Comparison of ENCODE assay signal across 8 cellular contexts in genomic region chr17:7237266-7237760, GRCh38. TPM values are rescaled to one million over a fixed set of nuclear protein-coding genes. Genes with fewer than 3 reads are reported as not detected.
DNase-seq lines count a peak whose midpoint lies in the region; ATAC-seq and TF ChIP-seq lines count a peak whose summit lies in the region.

No MANE protein-coding gene starts in this region.

- CTCF ChIA-PET in GM10248 (lab: Yijun Ruan, JAX), result interaction anchor here (1.5 to 4.4 kb wide), 2 partner anchors 16 to 450 kb away, joined by 3 to 26 read pairs; partner anchors contain the start of genes ACADVL, DLG4 and TP53

- no peaks in the 10 kb centered on the region for H3K9me3 ChIP-seq in left lung

- POLR2A ChIA-PET in GM10248 (lab: Yijun Ruan, JAX), result interaction anchor here (0.8 to 2.7 kb wide), 2 partner anchors 16 to 18 kb away, joined by 3 to 6 read pairs; partner anchors contain the start of genes ACADVL and DLG4

- peaks cover 64% of the 10 kb centered on the region for H3K4me1 Mint-ChIP-seq in activated CD4-positive, alpha-beta T cell treated with anti-CD3 and anti-CD28 coated beads, Interleukin-2, amount 10 ng/mL, durations not matched to agents 24 days and 14 days

- peak overlapping the region; percentile 86 to 99 for H3K4me3 ChIP-seq in left lung

- TF ChIP-seq CTCF in left lung (IDR thresholded peaks at IDR 0.05), result no peak
- no peak for TF ChIP-seq CTCF in GM10248 (IDR thresholded peaks at IDR 0.05; ENCODE audit: control extremely low read depth, extremely low read depth, low read depth, missing control alignments)

- peak overlapping the region; percentile 95 for H3K27ac Mint-ChIP-seq in activated CD4-positive, alpha-beta T cell treated with anti-CD3 and anti-CD28 coated beads, Interleukin-2, amount 10 ng/mL, durations not matched to agents 24 days and 14 days

- peaks cover 30 to 68% of the 10 kb centered on the region in 2 donors for H3K4me1 ChIP-seq in left lung

- no peaks in the 10 kb centered on the region for H3K27me3 ChIP-seq in left lung

- H3K27ac ChIP-seq in angular gyrus (ENCODE audit: low read depth, low read length) (peak overlapping the region; percentile 79), left lung (peak overlapping the region; percentile 89 to 96), temporal lobe (ENCODE audit: low read depth, low read length) (peak overlapping the region; percentile 73)

- peaks cover 0 to 37% of the 10 kb centered on the region in 2 donors for H3K36me3 ChIP-seq in left lung

- no peak for ATAC-seq in left lung

- no peak for DNase-seq in activated CD4-positive, alpha-beta T cell treated with anti-CD3 and anti-CD28 coated beads, Interleukin-2, amount 10 ng/mL, durations not matched to agents 24 days and 14 days
- no peak for DNase-seq in activated CD4-positive, alpha-beta T cell treated with anti-CD3 and anti-CD28 coated beads, Interleukin-2, amount 50 U/mL, for 4 hours
- DNase-seq in left lung (no peak), dedifferentiated amniotic fluid mesenchymal stem cell (ENCODE audit: extremely low spot score) (no peak), SHP77 treated with DMSO at 0.1 percent for 48 hours (lab: John Stamatoyannopoulos, UW) (no peak), GM10248 (ENCODE audit: extremely low spot score) (no peak)

- intact Hi-C loops in activated CD4-positive, alpha-beta T cell treated with anti-CD3 and anti-CD28 coated beads, Interleukin-2, amount 10 ng/mL, durations not matched to agents 24 days and 14 days (cut with micrococcal nuclease), result loop anchor here (10.0 kb wide), 2 partner anchors 607 to 917 kb away; partner anchors contain the start of gene PER1
- intact Hi-C loops in left lung (cut with DNase I), result no loop called here

- peaks cover 2% of the 10 kb centered on the region for H3K27me3 Mint-ChIP-seq in activated CD4-positive, alpha-beta T cell treated with anti-CD3 and anti-CD28 coated beads, Interleukin-2, amount 10 ng/mL, durations not matched to agents 24 days and 14 days

- no peaks in the 10 kb centered on the region for H3K9me3 Mint-ChIP-seq in activated CD4-positive, alpha-beta T cell treated with anti-CD3 and anti-CD28 coated beads, Interleukin-2, amount 10 ng/mL, durations not matched to agents 24 days and 14 days

- H3K4me3 Mint-ChIP-seq in activated CD4-positive, alpha-beta T cell treated with anti-CD3 and anti-CD28 coated beads, Interleukin-2, amount 10 ng/mL, durations not matched to agents 24 days and 14 days, result peak overlapping the region; percentile 99

- H3K36me3 Mint-ChIP-seq in activated CD4-positive, alpha-beta T cell treated with anti-CD3 and anti-CD28 coated beads, Interleukin-2, amount 10 ng/mL, durations not matched to agents 24 days and 14 days (ENCODE audit: low read depth), result peaks cover 49% of the 10 kb centered on the region

RNA-seq across cellular contexts. Expression of gene PHF23, which starts 1.9 kb away (rescaled TPM):
- total RNA-seq in activated CD4-positive, alpha-beta T cell treated with anti-CD3 and anti-CD28 coated beads, Interleukin-2, amount 10 ng/mL, durations not matched to agents 24 days and 14 days, result 46.2 and 51.7 TPM in 2 replicates
- total RNA-seq in left lung, result 10 to 100 TPM; 31.1 to 45.4 TPM
- total RNA-seq in temporal lobe, result 17.9 TPM

RNA-seq across cellular contexts. Expression of gene DVL2, which starts 3.0 kb away (rescaled TPM):
- 71.1 and 77.7 TPM in 2 replicates for total RNA-seq in activated CD4-positive, alpha-beta T cell treated with anti-CD3 and anti-CD28 coated beads, Interleukin-2, amount 10 ng/mL, durations not matched to agents 24 days and 14 days
- total RNA-seq in left lung, result 10 to 100 TPM; 36.9 to 46.3 TPM
- 30.0 TPM for total RNA-seq in temporal lobe

RNA-seq across cellular contexts. Expression of gene GABARAP, which starts 4.9 kb away (rescaled TPM):
- 124 and 126 TPM in 2 replicates for total RNA-seq in activated CD4-positive, alpha-beta T cell treated with anti-CD3 and anti-CD28 coated beads, Interleukin-2, amount 10 ng/mL, durations not matched to agents 24 days and 14 days
- total RNA-seq in left lung, result 100 to 1,000 TPM; 545 to 559 TPM
- total RNA-seq in temporal lobe, result 93.9 TPM

RNA-seq across cellular contexts. Expression of gene CTDNEP1, which starts 14.2 kb away (rescaled TPM):
- 188 and 190 TPM in 2 replicates for total RNA-seq in activated CD4-positive, alpha-beta T cell treated with anti-CD3 and anti-CD28 coated beads, Interleukin-2, amount 10 ng/mL, durations not matched to agents 24 days and 14 days
- 100 to 1,000 TPM; 134 to 171 TPM for total RNA-seq in left lung
- total RNA-seq in temporal lobe, result 49.9 TPM

RNA-seq across cellular contexts. Expression of gene ELP5, which starts 14.7 kb away (rescaled TPM):
- total RNA-seq in activated CD4-positive, alpha-beta T cell treated with anti-CD3 and anti-CD28 coated beads, Interleukin-2, amount 10 ng/mL, durations not matched to agents 24 days and 14 days, result 74.3 and 76.8 TPM in 2 replicates
- total RNA-seq in left lung (10 to 100 TPM; 26.5 to 46.6 TPM), temporal lobe (22.1 TPM)
